Comparison of ENCODE assay signal across 8 cellular contexts in the genomic region with DNA sequence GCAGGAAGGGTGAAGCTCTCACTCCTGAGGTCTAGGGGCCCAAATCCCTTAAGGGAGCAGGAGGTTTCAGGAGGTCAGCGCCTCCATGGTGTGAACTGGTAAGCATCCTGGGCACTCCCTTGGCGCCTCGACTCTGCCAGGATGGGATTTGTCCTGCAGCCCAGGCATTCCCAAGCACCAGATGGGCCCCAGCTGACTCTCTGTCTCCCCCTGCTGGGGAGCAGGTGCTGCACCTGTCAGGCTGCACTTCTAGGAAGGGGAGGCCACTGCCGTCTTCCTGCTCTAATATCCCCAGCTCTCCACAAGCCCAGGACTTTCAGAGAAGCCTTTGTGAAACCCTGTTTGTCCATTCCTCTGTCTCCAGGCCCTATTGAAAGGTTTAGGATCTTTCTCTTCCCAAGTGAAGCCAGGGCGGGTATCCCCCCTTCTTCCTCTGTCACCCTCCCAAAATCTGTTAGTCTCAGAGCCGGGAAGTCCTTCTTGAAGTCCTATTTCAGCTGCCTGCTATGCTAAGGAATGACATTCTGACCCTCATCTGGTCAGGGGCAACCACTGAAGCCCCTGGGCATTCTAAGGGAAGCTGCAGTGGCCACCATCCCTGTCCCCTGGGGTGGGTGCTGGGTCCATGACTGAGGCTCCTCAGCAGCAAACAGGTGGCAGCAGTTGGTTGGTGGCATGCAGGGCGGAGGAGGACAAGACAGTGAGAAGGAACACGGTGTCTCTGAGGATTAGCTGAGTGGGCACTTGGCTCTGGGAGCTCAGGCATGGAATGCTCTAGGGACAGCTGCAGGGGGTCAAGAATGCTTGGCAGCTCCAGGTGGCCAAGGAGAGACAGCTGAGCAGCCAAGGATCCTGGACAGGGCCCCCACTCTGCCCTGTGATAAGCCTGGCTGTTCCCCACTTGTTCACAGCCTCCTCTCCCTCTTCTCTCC. TPM values are rescaled to one million over a fixed set of nuclear protein-coding genes. Genes with fewer than 3 reads are reported as not detected.
DNase-seq lines count a peak whose midpoint lies in the region; ATAC-seq and TF ChIP-seq lines count a peak whose summit lies in the region.

No MANE protein-coding gene starts in this region.

- H3K4me1 ChIP-seq in BLaER1 (peaks cover 100% of the 10 kb centered on the region), foreskin keratinocyte (no peaks in the 10 kb centered on the region), parathyroid adenoma (no peaks in the 10 kb centered on the region)

- H3K4me3 Mint-ChIP-seq in activated T-cell treated with anti-CD3 and anti-CD28 coated beads, Interleukin-2, amount 50 U/mL, for 72 hours = no peak overlapping the region

- TF ChIP-seq CTCF in foreskin keratinocyte (conservative IDR thresholded peaks at IDR 0.05) (peak; percentile 91), parathyroid adenoma (IDR thresholded peaks at IDR 0.05) (peak; percentile 70)

- H3K4me3 ChIP-seq in BLaER1 (peak overlapping the region; percentile 68; the same call in 1 of the 2 replicates), parathyroid adenoma (ENCODE audit: low read depth, low read length) (no peak overlapping the region)

- no peaks in the 10 kb centered on the region for H3K27me3 ChIP-seq in BLaER1
- H3K27me3 ChIP-seq in foreskin keratinocyte = peaks cover 6% of the 10 kb centered on the region
- no peaks in the 10 kb centered on the region for H3K27me3 ChIP-seq in parathyroid adenoma (ENCODE audit: control insufficient read depth, insufficient read depth, low read length)

- peak; percentile 53 to 60 for ATAC-seq in activated T-cell treated with anti-CD3 and anti-CD28 coated beads, Interleukin-2, amount 50 U/mL, for 72 hours (replicated peaks in 1 of 2)
- ATAC-seq in foreskin keratinocyte (peak; percentile 62), HG03432 (IDR thresholded peaks at IDR 0.05; ENCODE audit: unreplicated experiment) (no peak)

- H3K27ac ChIP-seq in BLaER1 (peak overlapping the region; percentile 95), foreskin keratinocyte (no peak overlapping the region), parathyroid adenoma (no peak overlapping the region)

- H3K79me2 ChIP-seq in parathyroid adenoma = no peaks in the 10 kb centered on the region

- no peaks in the 10 kb centered on the region for H3K36me3 Mint-ChIP-seq in activated T-cell treated with anti-CD3 and anti-CD28 coated beads, Interleukin-2, amount 50 U/mL, for 72 hours (ENCODE audit: insufficient read depth in 2 of 2)

- H3K9me3 ChIP-seq in BLaER1 = no peaks in the 10 kb centered on the region
- H3K9me3 ChIP-seq in parathyroid adenoma (ENCODE audit: control insufficient read depth, low read length) = no peaks in the 10 kb centered on the region

- H3K36me3 ChIP-seq in BLaER1 (peaks cover 42% of the 10 kb centered on the region; the same call in 1 of the 2 replicates), parathyroid adenoma (ENCODE audit: control insufficient read depth, insufficient read depth, low read length) (no peaks in the 10 kb centered on the region)

- H3K27me3 Mint-ChIP-seq in activated T-cell treated with anti-CD3 and anti-CD28 coated beads, Interleukin-2, amount 50 U/mL, for 72 hours (ENCODE audit: low read depth) = no peaks in the 10 kb centered on the region

- H3K4me2 ChIP-seq in BLaER1 = peak overlapping the region; percentile 91
- no peak overlapping the region for H3K4me2 ChIP-seq in parathyroid adenoma (ENCODE audit: low read length)

- H2AFZ ChIP-seq in parathyroid adenoma = no peak overlapping the region

- H3K9ac ChIP-seq in BLaER1 (peak overlapping the region; percentile 85), parathyroid adenoma (no peak overlapping the region)

- no peaks in the 10 kb centered on the region for H3K4me1 Mint-ChIP-seq in activated T-cell treated with anti-CD3 and anti-CD28 coated beads, Interleukin-2, amount 50 U/mL, for 72 hours (ENCODE audit: low read depth)

- H3K9me3 Mint-ChIP-seq in activated T-cell treated with anti-CD3 and anti-CD28 coated beads, Interleukin-2, amount 50 U/mL, for 72 hours = no peaks in the 10 kb centered on the region

- H3K27ac Mint-ChIP-seq in activated T-cell treated with anti-CD3 and anti-CD28 coated beads, Interleukin-2, amount 50 U/mL, for 72 hours = no peak overlapping the region

- H4K20me1 ChIP-seq in BLaER1 = peaks cover 32% of the 10 kb centered on the region; the same call in 1 of the 2 replicates

- DNase-seq in GM19240 (ENCODE audit: insufficient read length, low spot score) (peak; percentile 77), NCI-H82 treated with DMSO at 0.1 percent for 48 hours (lab: John Stamatoyannopoulos, UW; ENCODE audit: unreplicated experiment) (peak; percentile 70), foreskin keratinocyte (peak; percentile 7 to 23), dedifferentiated amniotic fluid mesenchymal stem cell (ENCODE audit: extremely low spot score) (no peak)
- peak; percentile 56 to 61 for DNase-seq in activated T-cell treated with anti-CD3 and anti-CD28 coated beads, Interleukin-2, amount 50 U/mL, for 72 hours

RNA-seq across cellular contexts. Expression of a gene that starts 3.2 kb away (rescaled TPM):
- not detected for total RNA-seq in activated T-cell treated with anti-CD3 and anti-CD28 coated beads, Interleukin-2, amount 50 U/mL, for 72 hours
- total RNA-seq in foreskin keratinocyte = not detected in 2 replicates
- not detected in 2 replicates for polyA plus RNA-seq in foreskin keratinocyte

RNA-seq across cellular contexts. Expression of a gene that starts 14.1 kb away (rescaled TPM):
- not detected for total RNA-seq in activated T-cell treated with anti-CD3 and anti-CD28 coated beads, Interleukin-2, amount 50 U/mL, for 72 hours
- not detected in 2 replicates for total RNA-seq in foreskin keratinocyte
- polyA plus RNA-seq in foreskin keratinocyte = not detected in 2 replicates

RNA-seq across cellular contexts. Expression of a gene that starts 44.9 kb away (rescaled TPM):
- total RNA-seq in activated T-cell treated with anti-CD3 and anti-CD28 coated beads, Interleukin-2, amount 50 U/mL, for 72 hours = not detected
- total RNA-seq in foreskin keratinocyte = 0.21 and 0.71 TPM in 2 replicates
- polyA plus RNA-seq in foreskin keratinocyte = 0.20 and 0.59 TPM in 2 replicates

RNA-seq across cellular contexts. Expression of a gene that starts 57.0 kb away (rescaled TPM):
- 1 to 10 TPM; 1.4 to 4.7 TPM for total RNA-seq in activated T-cell treated with anti-CD3 and anti-CD28 coated beads, Interleukin-2, amount 50 U/mL, for 72 hours
- total RNA-seq in foreskin keratinocyte = not detected in 2 replicates
- polyA plus RNA-seq in foreskin keratinocyte = not detected in 2 replicates
